Comparison of ENCODE assay signal across 7 cellular contexts in the genomic region with DNA sequence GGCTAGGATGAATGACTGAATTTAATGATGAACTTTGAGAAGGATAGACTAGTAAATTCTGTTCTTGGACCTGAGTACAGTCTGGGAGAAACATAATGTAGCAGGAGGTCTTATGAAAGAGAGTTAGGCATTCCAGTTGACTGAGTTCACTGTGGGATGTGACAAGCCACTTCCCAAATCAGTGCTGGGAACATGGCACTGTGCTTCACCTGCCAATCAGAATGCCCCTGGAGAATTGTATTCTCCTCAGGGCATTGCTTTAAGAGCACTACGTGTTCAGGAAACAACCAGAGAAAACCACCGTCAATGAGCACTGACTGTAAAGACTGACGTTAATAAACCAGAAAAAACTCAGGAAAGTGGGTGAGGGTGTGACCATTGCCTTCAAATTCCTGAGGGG. TPM values are rescaled to one million over a fixed set of nuclear protein-coding genes. Genes with fewer than 3 reads are reported as not detected.
A peak's percentile ranks its signal among the peaks of the same experiment; 100 is the strongest.
DNase-seq lines count a peak whose midpoint lies in the region; ATAC-seq, FAIRE-seq and TF ChIP-seq lines count a peak whose summit lies in the region.
"Had no signal": no experiment of that assay in that cellular context is flagged by ENCODE, and none has a peak within 500 bp of the region (broad histone marks: within the 10 kb centered on the region; RNA-seq: fewer than 3 reads in every experiment).

No MANE protein-coding gene starts in this region.

- DNase-seq in A549 (ENCODE audit: low read depth in 1 of 2, low spot score in 1 of 2) (no peak), cardiac septum (ENCODE audit: low spot score) (peak; percentile 44), MV-4-11 (lab: John Stamatoyannopoulos, UW) (no peak), NOMO-1 treated with dmso at 0.1 percent for 144 hours (lab: John Stamatoyannopoulos, UW; ENCODE audit: unreplicated experiment) (no peak)
- DNase-seq: midbrain had no signal

- TF ChIP-seq CTCF in A549 (IDR thresholded peaks at IDR 0.05) = no peak
- no peak for TF ChIP-seq CTCF in OCI-LY3 (IDR thresholded peaks at IDR 0.05; ENCODE audit: low read depth, low read length)

- CTCF ChIA-PET in A549 (lab: Yijun Ruan, JAX) = interaction anchor here (0.8 to 21.5 kb wide), 15 partner anchors 12 to 121 kb away, joined by 3 to 498 read pairs (median 5); partner anchors contain the start of genes CA9, CREB3, MSMP and TLN1

- POLR2A ChIA-PET in A549 (lab: Yijun Ruan, JAX) = interaction anchor here (1.8 to 3.1 kb wide), 4 partner anchors 8 to 90 kb away, joined by 5 to 38 read pairs (median 15); partner anchors contain the start of genes CREB3, GBA2, RGP1 and TLN1

- no peaks in the 10 kb centered on the region for H3K27me3 ChIP-seq in OCI-LY3 (ENCODE audit: low read depth, low read length)

- peaks cover 19% of the 10 kb centered on the region for H3K79me2 ChIP-seq in OCI-LY3 (ENCODE audit: low read length)

- no peak overlapping the region for H2AFZ ChIP-seq in OCI-LY3 (ENCODE audit: low read depth, low read length)

- H3K4me2 ChIP-seq in A549 (peak overlapping the region; percentile 79), OCI-LY3 (ENCODE audit: low read length) (peak overlapping the region; percentile 98)

- H3K36me3 ChIP-seq in OCI-LY3 (replicated peaks; ENCODE audit: low read depth, low read length) = peaks cover 34% of the 10 kb centered on the region

- TF ChIP-seq EP300 in A549 (IDR thresholded peaks at IDR 0.05) = no peak

- FAIRE-seq in A549 (lab: Jason Lieb, UNC) = no peak

- 85% methylated on average over 3 of the region's 3 CpGs for WGBS in A549 (ENCODE audit: missing lambda C conversion rate)

- H3K4me1 ChIP-seq in A549 (peaks cover 32% of the 10 kb centered on the region), OCI-LY3 (ENCODE audit: low read length) (peaks cover 22% of the 10 kb centered on the region)

- intact Hi-C loops in cardiac septum (cut with DNase I) = loop anchor here (2.0 to 5.0 kb wide), 3 partner anchors 31 to 153 kb away; partner anchors contain the start of genes SPAG8 and TESK1

- H3K4me3 ChIP-seq in A549 (peak overlapping the region; percentile 68; the same call in 2 of the 3 replicates), OCI-LY3 (ENCODE audit: low read length) (peak overlapping the region; percentile 83)

- no peak for TF ChIP-seq POLR2A in A549 (IDR thresholded peaks at IDR 0.05; ENCODE audit: low read length)

- no peaks in the 10 kb centered on the region for H4K20me1 ChIP-seq in OCI-LY3 (ENCODE audit: insufficient read depth, low read length)

- ATAC-seq in A549 = no peak
- ATAC-seq in GM18870 (IDR thresholded peaks at IDR 0.05; ENCODE audit: unreplicated experiment) = no peak

- H3K27ac ChIP-seq in A549 (peak overlapping the region; percentile 93 to 98), OCI-LY3 (ENCODE audit: low read length) (no peak overlapping the region)

- H3K9me3 ChIP-seq in A549 = no peaks in the 10 kb centered on the region
- H3K9me3 ChIP-seq in OCI-LY3 (ENCODE audit: insufficient read depth, low read length) = no peaks in the 10 kb centered on the region

- H3K9ac ChIP-seq in OCI-LY3 (ENCODE audit: low read length) = peak overlapping the region; percentile 90

- TF ChIP-seq RAD21 in A549 (conservative IDR thresholded peaks at IDR 0.05 in 1 of 2, IDR thresholded peaks at IDR 0.05 in 1 of 2) = no peak

TF ChIP-seq in A549, 52 proteins besides CTCF, POLR2A, EP300 and RAD21:
- TF ChIP-seq ZC3H11A (IDR thresholded peaks at IDR 0.05) (no peak), E2F6 (IDR thresholded peaks at IDR 0.05; ENCODE audit: borderline replicate concordance, low read depth) (no peak), MAFK (IDR thresholded peaks at IDR 0.05; ENCODE audit: partially characterized antibody) (no peak), ESRRA (IDR thresholded peaks at IDR 0.05; ENCODE audit: borderline replicate concordance, low read length) (no peak), GATA3 (IDR thresholded peaks at IDR 0.05; ENCODE audit: borderline replicate concordance) (no peak), RCOR1 (IDR thresholded peaks at IDR 0.05; ENCODE audit: low read depth, low read length) (no peak), MYC (IDR thresholded peaks at IDR 0.05; ENCODE audit: borderline replicate concordance, low read length) (no peak), FOXS1 (CRISPR knock-in tag; IDR thresholded peaks at IDR 0.05) (no peak)
- TF ChIP-seq, protein P1, sequence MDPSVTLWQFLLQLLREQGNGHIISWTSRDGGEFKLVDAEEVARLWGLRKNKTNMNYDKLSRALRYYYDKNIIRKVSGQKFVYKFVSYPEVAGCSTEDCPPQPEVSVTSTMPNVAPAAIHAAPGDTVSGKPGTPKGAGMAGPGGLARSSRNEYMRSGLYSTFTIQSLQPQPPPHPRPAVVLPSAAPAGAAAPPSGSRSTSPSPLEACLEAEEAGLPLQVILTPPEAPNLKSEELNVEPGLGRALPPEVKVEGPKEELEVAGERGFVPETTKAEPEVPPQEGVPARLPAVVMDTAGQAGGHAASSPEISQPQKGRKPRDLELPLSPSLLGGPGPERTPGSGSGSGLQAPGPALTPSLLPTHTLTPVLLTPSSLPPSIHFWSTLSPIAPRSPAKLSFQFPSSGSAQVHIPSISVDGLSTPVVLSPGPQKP (IDR thresholded peaks at IDR 0.05; ENCODE audit: low read depth, low read length) = no peak

RNA-seq across cellular contexts. Expression of gene CCDC107, which starts 1.2 kb away (rescaled TPM):
- polyA plus RNA-seq in A549 (2011; rRNA removed) (11.0 and 13.3 TPM in 2 replicates), A549 (2017; fragmentation: RNase III; extraction: RNeasy Plus Mini Kit Qiagen cat#74134 plus additional on column Dnase treatment) (20.4 to 21.9 TPM (median 20.7 TPM) in 3 replicates)
- 24.8 and 25.7 TPM in 2 replicates for polyA plus RNA-seq in A549 (2012; cell fraction: cytosol; rRNA removed)
- 16.2 and 17.0 TPM in 2 replicates for polyA plus RNA-seq in A549 (2012; cell fraction: nucleus; rRNA removed)
- 6.2 and 9.3 TPM in 2 replicates for polyA minus RNA-seq in A549 (2011; rRNA and poly(A)+ RNA removed)
- 47.7 TPM for total RNA-seq in cardiac septum

RNA-seq across cellular contexts. Expression of gene RMRP, which starts 1.5 kb away (rescaled TPM):
- polyA plus RNA-seq in A549 (2011; rRNA removed) (80.2 and 257 TPM in 2 replicates), A549 (2017; fragmentation: RNase III; extraction: RNeasy Plus Mini Kit Qiagen cat#74134 plus additional on column Dnase treatment) (14.7 TPM in 1 of 3 replicates, not detected in the others)
- 70.8 and 88.5 TPM in 2 replicates for polyA plus RNA-seq in A549 (2012; cell fraction: cytosol; rRNA removed)
- 313 TPM in 1 of 2 replicates, not detected in the other for polyA plus RNA-seq in A549 (2012; cell fraction: nucleus; rRNA removed)
- 13,550 and 18,381 TPM in 2 replicates for polyA minus RNA-seq in A549 (2011; rRNA and poly(A)+ RNA removed)
- 10,677 TPM for total RNA-seq in cardiac septum

RNA-seq across cellular contexts. Expression of gene ARHGEF39, which starts 5.7 kb away (rescaled TPM):
- polyA plus RNA-seq in A549 (2011; rRNA removed) (17.6 and 21.4 TPM in 2 replicates), A549 (2017; fragmentation: RNase III; extraction: RNeasy Plus Mini Kit Qiagen cat#74134 plus additional on column Dnase treatment) (16.7 to 19.5 TPM (median 18.3 TPM) in 3 replicates)
- 18.5 and 21.2 TPM in 2 replicates for polyA plus RNA-seq in A549 (2012; cell fraction: cytosol; rRNA removed)
- polyA plus RNA-seq in A549 (2012; cell fraction: nucleus; rRNA removed) = 55.0 and 61.4 TPM in 2 replicates
- polyA minus RNA-seq in A549 (2011; rRNA and poly(A)+ RNA removed) = 24.9 and 27.1 TPM in 2 replicates
- total RNA-seq in cardiac septum = 0.48 TPM

RNA-seq across cellular contexts. Expression of gene SIT1, which starts 8.6 kb away (rescaled TPM):
- polyA plus RNA-seq in A549 (2011; rRNA removed) = not detected in 2 replicates
- not detected in 2 replicates for polyA plus RNA-seq in A549 (2012; cell fraction: cytosol; rRNA removed)
- not detected in 2 replicates for polyA plus RNA-seq in A549 (2012; cell fraction: nucleus; rRNA removed)
- polyA plus RNA-seq in A549 (2017; fragmentation: RNase III; extraction: RNeasy Plus Mini Kit Qiagen cat#74134 plus additional on column Dnase treatment) = not detected in 3 replicates
- polyA minus RNA-seq in A549 (2011; rRNA and poly(A)+ RNA removed) = not detected in 2 replicates
- total RNA-seq in cardiac septum = not detected

RNA-seq across cellular contexts. Expression of gene CA9, which starts 14.4 kb away (rescaled TPM):
- 16.3 and 32.9 TPM in 2 replicates for polyA plus RNA-seq in A549 (2011; rRNA removed)
- polyA plus RNA-seq in A549 (2012; cell fraction: cytosol; rRNA removed) = 2.8 and 3.1 TPM in 2 replicates
- 4.2 and 7.7 TPM in 2 replicates for polyA plus RNA-seq in A549 (2012; cell fraction: nucleus; rRNA removed)
- 2.5 to 5.6 TPM (median 4.5 TPM) in 3 replicates for polyA plus RNA-seq in A549 (2017; fragmentation: RNase III; extraction: RNeasy Plus Mini Kit Qiagen cat#74134 plus additional on column Dnase treatment)
- polyA minus RNA-seq in A549 (2011; rRNA and poly(A)+ RNA removed) = 7.8 and 13.3 TPM in 2 replicates
- 0.48 TPM for total RNA-seq in cardiac septum
